Comparison of ENCODE assay signal across 19 cellular contexts in genomic region chr5:179217356-179217755, GRCh38.
DNase-seq lines count a peak whose midpoint lies in the region; TF ChIP-seq lines count a peak whose summit lies in the region.
"Had no signal": no experiment of that assay in that cellular context is flagged by ENCODE, and none has a peak within 500 bp of the region (broad histone marks: within the 10 kb centered on the region; RNA-seq: fewer than 3 reads in every experiment).

No MANE protein-coding gene starts in this region.

- H3K27me3 ChIP-seq in H7 (ENCODE audit: control insufficient read depth, insufficient read depth, low read length) = no peaks in the 10 kb centered on the region
- no peaks in the 10 kb centered on the region for H3K27me3 ChIP-seq in smooth muscle cell (ENCODE audit: low read depth)
- H3K27me3 ChIP-seq: tibial nerve had no signal

- H3F3A ChIP-seq in smooth muscle cell (ENCODE audit: low read depth) = no peaks in the 10 kb centered on the region

- H3K4me3 ChIP-seq in H7 (ENCODE audit: insufficient read depth, low read depth, low read length) (no peak overlapping the region), fibroblast of pulmonary artery (replicated peaks; ENCODE audit: low read depth, low read length) (no peak overlapping the region), smooth muscle cell (no peak overlapping the region)
- H3K4me3 ChIP-seq: BLaER1 treated with 17β-estradiol and CSF1 and Interleukin-3, amounts not matched to agents 10 nM and 100 nM; heart right ventricle; tibial nerve had no signal

- no peaks in the 10 kb centered on the region for H4K20me1 ChIP-seq in smooth muscle cell (ENCODE audit: low read depth)

- H3K27ac ChIP-seq in smooth muscle cell (ENCODE audit: low read depth) = no peak overlapping the region
- H3K27ac ChIP-seq: BLaER1 treated with 17β-estradiol and CSF1 and Interleukin-3, amounts not matched to agents 10 nM and 100 nM; heart right ventricle; tibial nerve had no signal

- no peak overlapping the region for H3K9ac ChIP-seq in smooth muscle cell (ENCODE audit: low read depth)
- H3K9ac ChIP-seq: BLaER1 treated with 17β-estradiol and CSF1 and Interleukin-3, amounts not matched to agents 10 nM and 100 nM had no signal

- DNase-seq in H7 (peak; percentile 47), RPMI7951 (ENCODE audit: low read depth) (peak; percentile 4), fibroblast of pulmonary artery (ENCODE audit: low read depth) (peak; percentile 35), smooth muscle cell of the brain vasculature (ENCODE audit: low read depth, low spot score) (peak; percentile 15), amniotic stem cell (lab: John Stamatoyannopoulos, UW) (no peak), smooth muscle cell (lab: John Stamatoyannopoulos, UW; ENCODE audit: unreplicated experiment) (no peak)
- DNase-seq in activated naive CD4-positive, alpha-beta T cell treated with anti-CD3 and anti-CD28 coated beads, Interleukin-2, amount 50 U/mL, for 16 hours = no peak
- DNase-seq: aorta; DMS53; foreskin melanocyte; GF-D8; heart right ventricle; Kasumi-1; NCI-H1694; NCI-H82; stimulated activated CD4-positive, alpha-beta T cell treated with anti-CD3 and anti-CD28 coated beads, Interleukin-12 subunit alpha, Interleukin-12 subunit beta, amount 100 ng/mL, for 4 hours; stimulated activated CD4-positive, alpha-beta T cell treated with anti-CD3 and anti-CD28 coated beads, Interleukin-2, amount 100 ng/mL, for 48 hours had no signal

- no peak overlapping the region for H3K4me2 ChIP-seq in smooth muscle cell
- H3K4me2 ChIP-seq: BLaER1 treated with 17β-estradiol and CSF1 and Interleukin-3, amounts not matched to agents 10 nM and 100 nM had no signal

- H3K79me2 ChIP-seq in smooth muscle cell (ENCODE audit: low read depth) = no peaks in the 10 kb centered on the region

- H3K4me1 ChIP-seq in smooth muscle cell (ENCODE audit: low read depth) = no peaks in the 10 kb centered on the region

- TF ChIP-seq CTCF in fibroblast of pulmonary artery (IDR thresholded peaks at IDR 0.05; ENCODE audit: low read length, missing control alignments) = no peak
- no peak for TF ChIP-seq CTCF in smooth muscle cell (IDR thresholded peaks at IDR 0.05; ENCODE audit: borderline replicate concordance, insufficient read depth, poor library complexity, severe bottlenecking)

- H3K36me3 ChIP-seq in H7 (replicated peaks; ENCODE audit: control insufficient read depth, insufficient read depth, low read length) = no peaks in the 10 kb centered on the region
- H3K36me3 ChIP-seq in smooth muscle cell (ENCODE audit: low read depth) = no peaks in the 10 kb centered on the region
- H3K36me3 ChIP-seq: BLaER1 treated with 17β-estradiol and CSF1 and Interleukin-3, amounts not matched to agents 10 nM and 100 nM; heart right ventricle; tibial nerve had no signal

- WGBS in smooth muscle cell (ENCODE audit: low lambda C conversion rate) = 88% methylated on average over 3 of the region's 3 CpGs

- no peaks in the 10 kb centered on the region for H3K9me3 ChIP-seq in smooth muscle cell (replicated peaks; ENCODE audit: low read depth)
- H3K9me3 ChIP-seq: BLaER1 treated with 17β-estradiol and CSF1 and Interleukin-3, amounts not matched to agents 10 nM and 100 nM; heart right ventricle; tibial nerve had no signal

- H2AFZ ChIP-seq in smooth muscle cell (ENCODE audit: low read depth) = no peak overlapping the region

Comparison
In these comparisons a context has a peak if more than half of its experiments do, and no peak if none do; other contexts are left out.
1. DNase-seq: peak in H7 (single experiment), RPMI7951 (single experiment), fibroblast of pulmonary artery (single experiment) and smooth muscle cell of the brain vasculature (single experiment); none in activated naive CD4-positive, alpha-beta T cell treated with anti-CD3 and anti-CD28 coated beads, Interleukin-2, amount 50 U/mL, for 16 hours (single experiment), amniotic stem cell (single experiment) and smooth muscle cell (single experiment).